ENCODE assay signal across 19 cellular contexts in genomic region chr15:72112111-72112510, GRCh38.
"Had no signal": no experiment of that assay in that cellular context is flagged by ENCODE, and none has a peak within 500 bp of the region (broad histone marks: within the 10 kb centered on the region; RNA-seq: fewer than 3 reads in every experiment).

No MANE protein-coding gene starts in this region.

- H3K36me3 ChIP-seq: ascending aorta, cardiac muscle cell, lower lobe of right lung, neutrophil, transverse colon, vagina had no signal

- H3K4me3 ChIP-seq: ascending aorta, cardiac muscle cell, lower lobe of right lung, transverse colon, vagina had no signal

- H2AFZ ChIP-seq: parathyroid adenoma had no signal

- H3K4me1 ChIP-seq: parathyroid adenoma had no signal

- H3K27ac ChIP-seq: ascending aorta, cardiac muscle cell, lower lobe of right lung, neutrophil, parathyroid adenoma, transverse colon, vagina had no signal

- H3K9ac ChIP-seq: parathyroid adenoma had no signal

- DNase-seq: activated CD4-positive, alpha-beta T cell treated with anti-CD3 and anti-CD28 coated beads, Interleukin-2, amount 50 U/mL, for 1 hour; activated CD4-positive, CD25-positive, alpha-beta regulatory T cell; activated naive CD4-positive, alpha-beta T cell treated with anti-CD3 and anti-CD28 coated beads for 36 hours; activated naive CD8-positive, alpha-beta T cell treated with anti-CD3 and anti-CD28 coated beads, Interleukin-2, amount 50 U/mL, for 24 hours; glutamatergic neuron; immature natural killer cell; lower lobe of right lung; naive thymus-derived CD4-positive, alpha-beta T cell; retina; small intestine; stimulated activated CD4-positive, alpha-beta T cell treated with anti-CD3 and anti-CD28 coated beads, Interleukin-4, amount 100 ng/mL, for 24 hours; stimulated activated naive CD4-positive, alpha-beta T cell treated with Interleukin-2 at 50 U/mL for 16 hours; substantia nigra; transverse colon had no signal

- H3K9me3 ChIP-seq: ascending aorta, lower lobe of right lung, neutrophil, transverse colon, vagina had no signal

- H3K27me3 ChIP-seq: ascending aorta, cardiac muscle cell, transverse colon, vagina had no signal
